34 cellular contexts compared by ENCODE assay signal in the genomic region with DNA sequence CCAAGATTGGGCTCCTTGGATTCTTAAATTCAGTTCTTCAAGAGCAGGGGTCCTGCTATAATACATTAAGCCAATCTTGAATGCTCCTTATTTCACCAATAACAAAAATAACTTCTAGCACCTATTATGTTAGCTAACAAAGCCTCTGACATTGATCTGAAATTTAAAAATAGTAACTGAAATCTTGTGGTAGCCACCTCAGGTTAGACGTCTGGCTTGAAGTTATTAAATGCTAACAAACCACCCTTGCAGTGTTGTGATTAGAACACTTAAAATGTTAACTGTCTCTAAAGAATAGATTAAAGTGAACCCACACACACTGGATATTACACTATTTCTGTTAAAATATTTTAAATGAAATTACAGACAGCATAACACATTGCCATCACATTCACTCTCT. TPM values are rescaled to one million over a fixed set of nuclear protein-coding genes. Genes with fewer than 3 reads are reported as not detected.
"Had no signal": no experiment of that assay in that cellular context is flagged by ENCODE, and none has a peak within 500 bp of the region (broad histone marks: within the 10 kb centered on the region; RNA-seq: fewer than 3 reads in every experiment).

No MANE protein-coding gene starts in this region.

- H3K36me3 Mint-ChIP-seq: activated naive CD4-positive, alpha-beta T cell treated with anti-CD3 and anti-CD28 coated beads, Interleukin-2, amount 50 U/mL, for 72 hours; activated naive CD8-positive, alpha-beta T cell treated with anti-CD3 and anti-CD28 coated beads for 36 hours; brain had no signal

- H3K4me3 Mint-ChIP-seq: activated CD4-positive, alpha-beta T cell treated with anti-CD3 and anti-CD28 coated beads for 36 hours; activated CD4-positive, alpha-beta T cell treated with anti-CD3 and anti-CD28 coated beads, Interleukin-2, amount 10 ng/mL, durations not matched to agents 7 days and 5 days; activated CD8-positive, alpha-beta T cell treated with anti-CD3 and anti-CD28 coated beads for 36 hours; activated naive CD4-positive, alpha-beta T cell treated with anti-CD3 and anti-CD28 coated beads for 36 hours; activated naive CD8-positive, alpha-beta T cell treated with anti-CD3 and anti-CD28 coated beads for 36 hours; activated T-cell treated with anti-CD3 and anti-CD28 coated beads, Interleukin-2, amount 50 U/mL, for 4 hours; activated T-cell treated with anti-CD3 and anti-CD28 coated beads, Interleukin-2, amount 50 U/mL, for 72 hours; activated T-helper 1 cell treated with anti-CD3 and anti-CD28 coated beads, Interleukin-12 subunit alpha, Interleukin-12 subunit beta, Interleukin-2, Interleukin-4 antibody, amounts not matched to agents 30 ng/mL and 10 ng/mL and 1 ng/mL, durations not matched to agents 14 hours and 24 hours and 36 hours; activated T-helper 17 cell treated with anti-CD3 and anti-CD28 coated beads, Interleukin-2, amount 50 U/mL, for 72 hours; brain; T-helper 1 cell treated with Interleukin-12 subunit alpha and Interleukin-12 subunit beta and Interleukin-4 antibody, amounts not matched to agents 30 μg/mL and 1 μg/mL, for 36 hours; T-helper 2 cell treated with Interferon-gamma antibody and Interleukin-4, amounts not matched to agents 5 μg/mL and 100 μg/mL, for 36 hours had no signal

- H3K4me3 ChIP-seq: adrenal gland, ascending aorta had no signal

- H3K9me3 ChIP-seq: adrenal gland, ascending aorta had no signal

- ATAC-seq: activated CD4-positive, alpha-beta T cell treated with anti-CD3 and anti-CD28 coated beads for 36 hours; activated CD4-positive, CD25-positive, alpha-beta regulatory T cell treated with anti-CD3 and anti-CD28 coated beads, Interleukin-2, amount 50 U/mL, for 24 hours; activated CD8-positive, alpha-beta T cell treated with anti-CD3 and anti-CD28 coated beads for 36 hours; activated naive CD4-positive, alpha-beta T cell treated with anti-CD3 and anti-CD28 coated beads, Interleukin-2, amount 50 U/mL, for 72 hours; activated T-cell treated with anti-CD3 and anti-CD28 coated beads, Interleukin-2, amount 50 U/mL, for 4 hours; activated T-cell treated with anti-CD3 and anti-CD28 coated beads, Interleukin-2, amount 50 U/mL, for 72 hours; activated T-helper 17 cell treated with anti-CD3 and anti-CD28 coated beads, Interleukin-2, amount 50 U/mL, for 72 hours had no signal

- H3K4me1 Mint-ChIP-seq: activated CD4-positive, alpha-beta T cell treated with anti-CD3 and anti-CD28 coated beads for 36 hours; activated CD4-positive, alpha-beta T cell treated with anti-CD3 and anti-CD28 coated beads, Interleukin-2, amount 10 ng/mL, durations not matched to agents 7 days and 5 days; activated naive CD8-positive, alpha-beta T cell treated with anti-CD3 and anti-CD28 coated beads for 36 hours; activated T-helper 17 cell treated with anti-CD3 and anti-CD28 coated beads, Interleukin-2, amount 50 U/mL, for 72 hours had no signal

- H3K27me3 ChIP-seq: adrenal gland, ascending aorta had no signal

- H3K4me1 ChIP-seq: adrenal gland, ascending aorta had no signal

- H3K9me3 Mint-ChIP-seq: activated CD4-positive, alpha-beta T cell treated with anti-CD3 and anti-CD28 coated beads, Interleukin-2, amount 10 ng/mL, durations not matched to agents 7 days and 5 days; activated CD8-positive, alpha-beta T cell treated with anti-CD3 and anti-CD28 coated beads for 36 hours; activated naive CD4-positive, alpha-beta T cell treated with anti-CD3 and anti-CD28 coated beads for 36 hours; activated naive CD4-positive, alpha-beta T cell treated with anti-CD3 and anti-CD28 coated beads, Interleukin-2, amount 50 U/mL, for 72 hours; activated naive CD8-positive, alpha-beta T cell treated with anti-CD3 and anti-CD28 coated beads for 36 hours; activated T-cell treated with anti-CD3 and anti-CD28 coated beads, Interleukin-2, amount 50 U/mL, for 4 hours; activated T-cell treated with anti-CD3 and anti-CD28 coated beads, Interleukin-2, amount 50 U/mL, for 72 hours; activated T-helper 1 cell treated with anti-CD3 and anti-CD28 coated beads, Interleukin-12 subunit alpha, Interleukin-12 subunit beta, Interleukin-2, Interleukin-4 antibody, amounts not matched to agents 30 ng/mL and 10 ng/mL and 1 ng/mL, durations not matched to agents 14 hours and 24 hours and 36 hours; activated T-helper 17 cell treated with anti-CD3 and anti-CD28 coated beads, Interleukin-2, amount 50 U/mL, for 72 hours; T-helper 1 cell treated with Interleukin-12 subunit alpha and Interleukin-12 subunit beta and Interleukin-4 antibody, amounts not matched to agents 30 μg/mL and 1 μg/mL, for 36 hours; T-helper 2 cell treated with Interferon-gamma antibody and Interleukin-4, amounts not matched to agents 5 μg/mL and 100 μg/mL, for 36 hours had no signal

- DNase-seq: activated CD4-positive, alpha-beta T cell treated with anti-CD3 and anti-CD28 coated beads for 1 hour; activated CD4-positive, alpha-beta T cell treated with anti-CD3 and anti-CD28 coated beads for 36 hours; activated CD4-positive, alpha-beta T cell treated with anti-CD3 and anti-CD28 coated beads for 48 hours; activated CD4-positive, alpha-beta T cell treated with anti-CD3 and anti-CD28 coated beads, Interleukin-2, amount 10 ng/mL, durations not matched to agents 7 days and 5 days; activated CD4-positive, alpha-beta T cell treated with anti-CD3 and anti-CD28 coated beads, Interleukin-2, amount 50 U/mL, for 48 hours; activated CD4-positive, CD25-positive, alpha-beta regulatory T cell; activated CD8-positive, alpha-beta memory T cell treated with anti-CD3 and anti-CD28 coated beads, Interleukin-2, amount 50 U/mL, for 4 hours; activated CD8-positive, alpha-beta T cell treated with anti-CD3 and anti-CD28 coated beads for 36 hours; activated effector memory CD4-positive, alpha-beta T cell treated with anti-CD3 and anti-CD28 coated beads, Interleukin-2, amount 50 U/mL, for 16 hours; activated gamma-delta T cell treated with Interleukin-2 at 50 U/mL for 16 hours; activated naive CD4-positive, alpha-beta T cell; activated naive CD4-positive, alpha-beta T cell treated with anti-CD3 and anti-CD28 coated beads for 36 hours; activated naive CD4-positive, alpha-beta T cell treated with anti-CD3 and anti-CD28 coated beads, Interleukin-2, amount 50 U/mL, for 16 hours; activated naive CD8-positive, alpha-beta T cell treated with anti-CD3 and anti-CD28 coated beads for 36 hours; activated T-cell treated with anti-CD3 and anti-CD28 coated beads for 4 hours; activated T-cell treated with anti-CD3 and anti-CD28 coated beads, Interleukin-2, amount 50 U/mL, for 1 hour; activated T-cell treated with anti-CD3 and anti-CD28 coated beads, Interleukin-2, amount 50 U/mL, for 4 hours; activated T-cell treated with anti-CD3 and anti-CD28 coated beads, Interleukin-2, amount 50 U/mL, for 72 hours; adrenal gland; amniotic stem cell; central memory CD4-positive, alpha-beta T cell; T-helper 1 cell; T-helper 2 cell; T-helper 9 cell had no signal

- H3K27ac ChIP-seq: adrenal gland, ascending aorta had no signal

- H3K36me3 ChIP-seq: adrenal gland, ascending aorta had no signal

- H3K27ac Mint-ChIP-seq: activated CD4-positive, alpha-beta T cell treated with anti-CD3 and anti-CD28 coated beads for 36 hours; activated CD4-positive, alpha-beta T cell treated with anti-CD3 and anti-CD28 coated beads, Interleukin-2, amount 10 ng/mL, durations not matched to agents 7 days and 5 days; activated CD8-positive, alpha-beta T cell treated with anti-CD3 and anti-CD28 coated beads for 36 hours; activated naive CD4-positive, alpha-beta T cell treated with anti-CD3 and anti-CD28 coated beads for 36 hours; activated naive CD4-positive, alpha-beta T cell treated with anti-CD3 and anti-CD28 coated beads, Interleukin-2, amount 50 U/mL, for 72 hours; activated naive CD8-positive, alpha-beta T cell treated with anti-CD3 and anti-CD28 coated beads for 36 hours; activated T-cell treated with anti-CD3 and anti-CD28 coated beads, Interleukin-2, amount 50 U/mL, for 72 hours; activated T-helper 1 cell treated with anti-CD3 and anti-CD28 coated beads, Interleukin-12 subunit alpha, Interleukin-12 subunit beta, Interleukin-2, Interleukin-4 antibody, amounts not matched to agents 30 ng/mL and 10 ng/mL and 1 ng/mL, durations not matched to agents 14 hours and 24 hours and 36 hours; activated T-helper 17 cell treated with anti-CD3 and anti-CD28 coated beads, Interleukin-2, amount 50 U/mL, for 72 hours; brain; T-helper 1 cell treated with Interleukin-12 subunit alpha and Interleukin-12 subunit beta and Interleukin-4 antibody, amounts not matched to agents 30 μg/mL and 1 μg/mL, for 36 hours; T-helper 2 cell treated with Interferon-gamma antibody and Interleukin-4, amounts not matched to agents 5 μg/mL and 100 μg/mL, for 36 hours had no signal

RNA-seq across cellular contexts. Expression of gene LGI2, which starts 49.8 kb away (rescaled TPM):
- total RNA-seq: activated CD4-positive, alpha-beta T cell treated with anti-CD3 and anti-CD28 coated beads for 36 hours; activated CD4-positive, alpha-beta T cell treated with anti-CD3 and anti-CD28 coated beads, Interleukin-2, amount 10 ng/mL, durations not matched to agents 7 days and 5 days; activated CD8-positive, alpha-beta memory T cell treated with anti-CD3 and anti-CD28 coated beads for 36 hours; activated CD8-positive, alpha-beta T cell treated with anti-CD3 and anti-CD28 coated beads for 36 hours; activated naive CD4-positive, alpha-beta T cell treated with anti-CD3 and anti-CD28 coated beads for 36 hours; activated naive CD4-positive, alpha-beta T cell treated with anti-CD3 and anti-CD28 coated beads, Interleukin-2, amount 50 U/mL, for 72 hours; activated naive CD8-positive, alpha-beta T cell treated with anti-CD3 and anti-CD28 coated beads for 36 hours; activated T-cell treated with anti-CD3 and anti-CD28 coated beads, Interleukin-2, amount 50 U/mL, for 4 hours; activated T-cell treated with anti-CD3 and anti-CD28 coated beads, Interleukin-2, amount 50 U/mL, for 72 hours; activated T-helper 1 cell treated with anti-CD3 and anti-CD28 coated beads, Interleukin-12 subunit alpha, Interleukin-12 subunit beta, Interleukin-2, Interleukin-4 antibody, amounts not matched to agents 30 ng/mL and 10 ng/mL and 1 ng/mL, durations not matched to agents 14 hours and 24 hours and 36 hours; activated T-helper 17 cell treated with anti-CD3 and anti-CD28 coated beads, Interleukin-2, amount 50 U/mL, for 72 hours; bronchial epithelial cell had no signal
